In genomic region chr12:52166672-52167071, GRCh38 we compare ENCODE assay signal across 1 cellular context.
TF ChIP-seq lines count a peak whose summit lies in the region.

No MANE protein-coding gene starts in this region.

TF ChIP-seq in IMR-90, 13 proteins besides CTCF, POLR2A, EP300 and RAD21:
- TF ChIP-seq MAFK (IDR thresholded peaks at IDR 0.05; ENCODE audit: low read depth, low read length) (no peak), CEBPB (IDR thresholded peaks at IDR 0.05; ENCODE audit: low read depth, low read length) (no peak), FOS (IDR thresholded peaks at IDR 0.05; ENCODE audit: low read depth, low read length) (0 out of 2 replicates have a peak, but pooled peaks have one; percentile 11), BHLHE40 (IDR thresholded peaks at IDR 0.05; ENCODE audit: low read depth, low read length) (no peak), MAZ (IDR thresholded peaks at IDR 0.05; ENCODE audit: borderline replicate concordance, low read depth, low read length) (no peak)
